In the genomic region with DNA sequence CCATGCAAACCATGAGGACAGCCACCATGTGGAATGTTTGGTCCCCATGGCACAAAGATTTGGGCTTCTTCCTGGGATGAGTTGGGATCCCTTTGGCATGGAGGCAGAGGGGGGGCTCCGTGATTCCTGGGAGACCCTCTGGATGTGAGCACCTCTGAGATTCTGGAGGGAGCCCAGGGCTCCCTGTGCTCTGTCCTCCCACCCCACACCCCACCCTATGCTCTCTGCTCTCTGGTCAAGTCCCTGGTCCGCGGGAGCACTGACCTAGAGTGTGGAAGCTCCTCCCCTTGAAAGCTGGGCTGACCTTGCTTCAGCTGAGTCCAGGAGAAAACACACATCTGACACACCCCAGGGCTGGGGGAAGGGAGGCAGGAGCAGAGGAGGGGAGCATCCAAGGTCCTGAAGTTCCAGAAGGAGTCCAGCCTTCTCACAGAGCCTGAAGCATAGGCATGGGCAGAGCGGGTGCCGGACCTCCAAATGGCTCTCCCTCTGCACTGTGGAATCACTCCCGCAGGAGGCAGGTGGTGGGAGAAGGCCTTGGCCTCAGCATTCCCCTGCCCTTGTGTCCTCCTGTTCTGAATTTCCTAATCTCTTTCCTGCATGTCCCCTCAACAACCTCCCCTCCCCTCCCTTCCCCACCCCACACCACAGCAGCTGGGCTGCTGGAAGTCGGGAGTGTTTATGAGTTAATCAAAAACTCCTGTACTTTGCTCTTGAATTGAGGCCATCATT, we compare ENCODE assay signal across 14 cellular contexts. TPM values are rescaled to one million over a fixed set of nuclear protein-coding genes. Genes with fewer than 3 reads are reported as not detected.
DNase-seq lines count a peak whose midpoint lies in the region; ATAC-seq and TF ChIP-seq lines count a peak whose summit lies in the region.
"Had no signal": no experiment of that assay in that cellular context is flagged by ENCODE, and none has a peak within 500 bp of the region (broad histone marks: within the 10 kb centered on the region; RNA-seq: fewer than 3 reads in every experiment).

No MANE protein-coding gene starts in this region.

- dilution Hi-C loops in mammary epithelial cell (cut with HindIII; ENCODE audit: low sequenced_read_pairs): no loop called here

- H3K9ac ChIP-seq in neural progenitor cell (no peak overlapping the region), mammary epithelial cell (ENCODE audit: insufficient read depth, low read length) (no peak overlapping the region)

- H3K27ac Mint-ChIP-seq in activated T-cell treated with anti-CD3 and anti-CD28 coated beads, Interleukin-2, amount 50 U/mL, for 24 hours: no peak overlapping the region
- H3K27ac Mint-ChIP-seq in neural progenitor cell: peak overlapping the region; percentile 80

- H3K4me3 ChIP-seq in cardiac muscle cell: no peak overlapping the region
- no peak overlapping the region for H3K4me3 ChIP-seq in neural progenitor cell
- H3K4me3 ChIP-seq in uterus: no peak overlapping the region
- no peak overlapping the region for H3K4me3 ChIP-seq in mammary epithelial cell (replicated peaks in 1 of 3; ENCODE audit: insufficient read depth in 1 of 3, low read depth in 2 of 3, low read length in 3 of 3)

- H3K27me3 ChIP-seq in cardiac muscle cell (peaks cover 14% of the 10 kb centered on the region), neural progenitor cell (peaks cover 28% of the 10 kb centered on the region), uterus (no peaks in the 10 kb centered on the region), mammary epithelial cell (ENCODE audit: insufficient read depth, low read length) (no peaks in the 10 kb centered on the region)

- peaks cover 9% of the 10 kb centered on the region for H3F3A ChIP-seq in neural progenitor cell (ENCODE audit: low read depth)

- intact Hi-C loops in uterus (cut with DNase I; ENCODE audit: low total_unique reads): no loop called here
- intact Hi-C loops in mammary epithelial cell (cut with micrococcal nuclease): no loop called here

- in situ Hi-C loops in mammary epithelial cell (cut with MboI; ENCODE audit: low sequenced_read_pairs in 2 of 2): no loop called here

- CTCF ChIA-PET in mammary epithelial cell (lab: Charles Lee; ENCODE audit: low non-redundant PET): no interaction called here

- H3K36me3 ChIP-seq in cardiac muscle cell (no peaks in the 10 kb centered on the region), neural progenitor cell (no peaks in the 10 kb centered on the region), uterus (no peaks in the 10 kb centered on the region), mammary epithelial cell (ENCODE audit: insufficient read depth, low read length) (no peaks in the 10 kb centered on the region)

- no TSS peak for BruUV-seq in mammary epithelial cell (replicated peaks; lab: Mats Ljungman, UMichigan)

- DNase-seq in activated T-cell treated with anti-CD3 and anti-CD28 coated beads, Interleukin-2, amount 50 U/mL, for 24 hours: peak; percentile 6
- no peak for DNase-seq in activated T-cell treated with anti-CD3 and anti-CD28 coated beads, Interleukin-2, amount 50 U/mL, for 48 hours
- DNase-seq in cardiac muscle cell (ENCODE audit: low read depth in 1 of 2, low spot score in 1 of 2) (peak; percentile 52 to 72), neural progenitor cell (ENCODE audit: low spot score) (no peak), uterus (peak; percentile 80 to 81), mammary epithelial cell (no peak)
- DNase-seq: cerebellar nuclear complex, NCI-H226, SIG-M5 had no signal

- peak in 1 of 2 donors; percentile 27 for TF ChIP-seq POLR2A in uterus (IDR thresholded peaks at IDR 0.05)

- no peak overlapping the region for H3K27ac ChIP-seq in cardiac muscle cell
- no peak overlapping the region for H3K27ac ChIP-seq in neural progenitor cell
- H3K27ac ChIP-seq in uterus: peak overlapping the region; percentile 73 to 85
- H3K27ac ChIP-seq in mammary epithelial cell (ENCODE audit: insufficient read depth, low read depth, low read length): no peak overlapping the region

- H3K4me2 ChIP-seq in neural progenitor cell (no peak overlapping the region), mammary epithelial cell (ENCODE audit: insufficient read depth, low read depth, low read length) (no peak overlapping the region)

- H3K27me3 Mint-ChIP-seq in activated T-cell treated with anti-CD3 and anti-CD28 coated beads, Interleukin-2, amount 50 U/mL, for 24 hours: peaks cover 32% of the 10 kb centered on the region
- peaks cover 16% of the 10 kb centered on the region for H3K27me3 Mint-ChIP-seq in neural progenitor cell (ENCODE audit: insufficient read depth, low read depth)

- no peaks in the 10 kb centered on the region for H3K36me3 Mint-ChIP-seq in activated T-cell treated with anti-CD3 and anti-CD28 coated beads, Interleukin-2, amount 50 U/mL, for 24 hours (ENCODE audit: low read depth)
- H3K36me3 Mint-ChIP-seq in neural progenitor cell: peaks cover 3% of the 10 kb centered on the region

- H3K9me3 Mint-ChIP-seq in activated T-cell treated with anti-CD3 and anti-CD28 coated beads, Interleukin-2, amount 50 U/mL, for 24 hours: no peaks in the 10 kb centered on the region
- no peaks in the 10 kb centered on the region for H3K9me3 Mint-ChIP-seq in neural progenitor cell

- H3K4me3 Mint-ChIP-seq in activated T-cell treated with anti-CD3 and anti-CD28 coated beads, Interleukin-2, amount 50 U/mL, for 24 hours: no peak overlapping the region
- no peak overlapping the region for H3K4me3 Mint-ChIP-seq in neural progenitor cell

- H4K20me1 ChIP-seq in neural progenitor cell (ENCODE audit: low read depth): peaks cover 4% of the 10 kb centered on the region
- no peaks in the 10 kb centered on the region for H4K20me1 ChIP-seq in mammary epithelial cell (ENCODE audit: insufficient read depth, low read length)

- H2AFZ ChIP-seq in neural progenitor cell (replicated peaks) (no peak overlapping the region), mammary epithelial cell (ENCODE audit: low read depth, low read length) (no peak overlapping the region)

- no peaks in the 10 kb centered on the region for H3K9me3 ChIP-seq in cardiac muscle cell (ENCODE audit: low read depth)
- no peaks in the 10 kb centered on the region for H3K9me3 ChIP-seq in neural progenitor cell (ENCODE audit: low read depth)
- H3K9me3 ChIP-seq in uterus: no peaks in the 10 kb centered on the region
- no peaks in the 10 kb centered on the region for H3K9me3 ChIP-seq in mammary epithelial cell (replicated peaks; ENCODE audit: insufficient read depth, low read length)

- H3K79me2 ChIP-seq in neural progenitor cell (ENCODE audit: low read depth) (no peaks in the 10 kb centered on the region), mammary epithelial cell (ENCODE audit: insufficient read depth, low read length) (no peaks in the 10 kb centered on the region)

- ATAC-seq in GM19395 (IDR thresholded peaks at IDR 0.05; ENCODE audit: unreplicated experiment): no peak
- ATAC-seq in HG02759 (IDR thresholded peaks at IDR 0.05; ENCODE audit: unreplicated experiment): no peak

- TF ChIP-seq CTCF in cardiac muscle cell (IDR thresholded peaks at IDR 0.05; ENCODE audit: low read depth, low read length) (no peak), neural progenitor cell (IDR thresholded peaks at IDR 0.05) (no peak), uterus (IDR thresholded peaks at IDR 0.05) (peak in 1 of 4 experiments; percentile 6), mammary epithelial cell (conservative IDR thresholded peaks at IDR 0.05 in 1 of 2, IDR thresholded peaks at IDR 0.05 in 1 of 2; ENCODE audit: extremely low read depth in 1 of 2, insufficient read depth in 1 of 2, low read depth in 1 of 2, low read length in 2 of 2) (no peak)

- H3K4me1 ChIP-seq in cardiac muscle cell (ENCODE audit: low read depth) (no peaks in the 10 kb centered on the region), neural progenitor cell (peaks cover 55% of the 10 kb centered on the region), uterus (no peaks in the 10 kb centered on the region), mammary epithelial cell (ENCODE audit: insufficient read depth, low read length) (peaks cover 8% of the 10 kb centered on the region)

- WGBS in mammary epithelial cell (ENCODE audit: low coverage, missing lambda C conversion rate): 89% methylated on average over 5 of the region's 7 CpGs

- H3K4me1 Mint-ChIP-seq in activated T-cell treated with anti-CD3 and anti-CD28 coated beads, Interleukin-2, amount 50 U/mL, for 24 hours (ENCODE audit: low read depth): peaks cover 10% of the 10 kb centered on the region
- H3K4me1 Mint-ChIP-seq in neural progenitor cell: peaks cover 92% of the 10 kb centered on the region

RNA-seq across cellular contexts. Expression of gene OAF, which starts 25.7 kb away (rescaled TPM):
- total RNA-seq in cardiac muscle cell: 11.3 and 13.2 TPM in 2 replicates
- 9.9 and 12.0 TPM in 2 replicates for polyA plus RNA-seq in cardiac muscle cell
- total RNA-seq in neural progenitor cell (ENCODE audit: low replicate concordance): 0.46 and 0.47 TPM in 2 replicates
- 10 to 100 TPM; 29.2 to 90.1 (median 44.6) TPM for total RNA-seq in uterus
- 10 to 100 TPM in 1 of 2 donors, 1 to 10 TPM in 1; 4.7 to 20.3 TPM for total RNA-seq in mammary epithelial cell
- polyA plus RNA-seq in mammary epithelial cell: 16.5 TPM
- 9.3 TPM for polyA minus RNA-seq in mammary epithelial cell

RNA-seq across cellular contexts. Expression of gene TRIM29, which starts 47.2 kb away (rescaled TPM):
- total RNA-seq in cardiac muscle cell (not detected in 2 replicates), neural progenitor cell (ENCODE audit: low replicate concordance) (0.11 TPM in 1 of 2 replicates, not detected in the other), uterus (1 to 10 TPM; 4.6 to 7.6 (median 6.1) TPM), mammary epithelial cell (100 to 1,000 TPM; 256 to 341 TPM)
- polyA plus RNA-seq in cardiac muscle cell (not detected in 2 replicates), mammary epithelial cell (315 TPM)
- polyA minus RNA-seq in mammary epithelial cell: 668 TPM
- total RNA-seq: A673; activated CD8-positive, alpha-beta memory T cell treated with anti-CD3 and anti-CD28 coated beads for 36 hours had no signal

RNA-seq across cellular contexts. Expression of gene POU2F3, which starts 54.8 kb away (rescaled TPM):
- total RNA-seq in cardiac muscle cell: 0.15 TPM in 1 of 2 replicates, not detected in the other
- 0.40 TPM in 1 of 2 replicates, not detected in the other for polyA plus RNA-seq in cardiac muscle cell
- 1.4 TPM in 1 of 2 replicates, not detected in the other for total RNA-seq in neural progenitor cell (ENCODE audit: low replicate concordance)
- total RNA-seq in uterus: under 1 TPM in 1 of 4 donors, not detected in 3; 0.85 TPM
- under 1 TPM; 0.17 to 0.38 TPM for total RNA-seq in mammary epithelial cell
- 0.17 TPM for polyA plus RNA-seq in mammary epithelial cell
- polyA minus RNA-seq in mammary epithelial cell: not detected
- total RNA-seq: A673; activated CD8-positive, alpha-beta memory T cell treated with anti-CD3 and anti-CD28 coated beads for 36 hours; temporal lobe had no signal

Comparison
In these comparisons a context has a peak if more than half of its experiments do, and no peak if none do; other contexts are left out.
1. DNase-seq: peak in activated T-cell treated with anti-CD3 and anti-CD28 coated beads, Interleukin-2, amount 50 U/mL, for 24 hours (single experiment), cardiac muscle cell (2 of 2) and uterus (2 of 2); none in activated T-cell treated with anti-CD3 and anti-CD28 coated beads, Interleukin-2, amount 50 U/mL, for 48 hours (0 of 2), neural progenitor cell (single experiment) and mammary epithelial cell (single experiment).
2. H3K27ac ChIP-seq: peak in uterus (2 of 2); none in cardiac muscle cell (single experiment), neural progenitor cell (single experiment) and mammary epithelial cell (single experiment).
3. RNA of gene TRIM29, which starts 47.2 kb away (total RNA-seq): 256 to 341 TPM in mammary epithelial cell; 4.6 to 7.6 TPM in uterus, 0.11 TPM in neural progenitor cell and not detected in cardiac muscle cell; every median in the first group is over 10 times any median in the second.